In genomic region chr4:88247148-88247547, GRCh38 we compare ENCODE assay signal across 20 cellular contexts. TPM values are rescaled to one million over a fixed set of nuclear protein-coding genes. Genes with fewer than 3 reads are reported as not detected.
DNase-seq lines count a peak whose midpoint lies in the region; ATAC-seq and TF ChIP-seq lines count a peak whose summit lies in the region.
"Had no signal": no experiment of that assay in that cellular context is flagged by ENCODE, and none has a peak within 500 bp of the region (broad histone marks: within the 10 kb centered on the region; RNA-seq: fewer than 3 reads in every experiment).

No MANE protein-coding gene starts in this region.

- peak; percentile 4 for DNase-seq in epithelial cell of proximal tubule (ENCODE audit: low read depth)
- no peak for DNase-seq in nucleus accumbens (lab: John Stamatoyannopoulos, UW)
- no peak for DNase-seq in HUDEP-2 (lab: John Stamatoyannopoulos, UW; ENCODE audit: unreplicated experiment in 76 of 76)
- DNase-seq: ACHN; BE2C; C1 segment of cervical spinal cord; CD4-positive, CD25-positive, alpha-beta regulatory T cell; CD8-positive, alpha-beta memory T cell; COR-L47; DMS 273 treated with DMSO at 0.1 percent for 48 hours; DMS53; DND-41; EL; HCEC 1CT had no signal

- H3K4me3 ChIP-seq in epithelial cell of proximal tubule (ENCODE audit: low read depth, low read length): no peak overlapping the region
- H3K4me3 ChIP-seq in liver (ENCODE audit: low read depth in 1 of 3, low read length in 3 of 3): no peak overlapping the region
- H3K4me3 ChIP-seq: GM12878, GM23338 had no signal

- no peak for TF ChIP-seq RAD21 in liver (IDR thresholded peaks at IDR 0.05)

- no peaks in the 10 kb centered on the region for H3K9me3 ChIP-seq in liver (ENCODE audit: control insufficient read depth in 4 of 4, low read length in 3 of 4)
- H3K9me3 ChIP-seq: BE2C had no signal

- 30% methylated on average over 3 of the region's 3 CpGs for WGBS in liver

- no peaks in the 10 kb centered on the region for H3K36me3 ChIP-seq in liver (ENCODE audit: control insufficient read depth in 4 of 4, insufficient read depth in 3 of 4, low read depth in 1 of 4, low read length in 3 of 4)
- H3K36me3 ChIP-seq: BE2C had no signal

- H3K27ac ChIP-seq in VCaP (peak overlapping the region; percentile 17), liver (ENCODE audit: low read depth in 1 of 2, low read length in 2 of 2) (peak overlapping the region in 1 of 2 donors; percentile 40)
- H3K27ac ChIP-seq: HL-60 had no signal

- ATAC-seq in GM21786 (IDR thresholded peaks at IDR 0.05; ENCODE audit: unreplicated experiment): no peak
- ATAC-seq: GM12878, GM23338 had no signal

- H3K27me3 ChIP-seq in liver (ENCODE audit: control insufficient read depth in 4 of 4, insufficient read depth in 4 of 4, low read length in 3 of 4): no peaks in the 10 kb centered on the region
- H3K27me3 ChIP-seq: BE2C had no signal

- H3K4me1 ChIP-seq in liver (ENCODE audit: control insufficient read depth in 4 of 4, insufficient read depth in 4 of 4, low read length in 3 of 4): peaks cover 4 to 24% (median 15%) of the 10 kb centered on the region in 4 donors
- H3K4me1 ChIP-seq: BE2C had no signal

- TF ChIP-seq CTCF in VCaP (conservative IDR thresholded peaks at IDR 0.05) (no peak), epithelial cell of proximal tubule (conservative IDR thresholded peaks at IDR 0.05; ENCODE audit: low read depth, low read length) (no peak), liver (IDR thresholded peaks at IDR 0.05; ENCODE audit: low read depth, low read length, missing input control) (no peak)

- no peak overlapping the region for H3K9ac ChIP-seq in liver (ENCODE audit: low read depth in 1 of 2, low read length in 2 of 2)

TF ChIP-seq in liver, 16 proteins besides CTCF, POLR2A, EP300 and RAD21:
- TF ChIP-seq HNF4A (conservative IDR thresholded peaks at IDR 0.05): peak in 1 of 2 donors; percentile 59
- TF ChIP-seq TAF1 (conservative IDR thresholded peaks at IDR 0.05): no peak
- TF ChIP-seq ATF3 (IDR thresholded peaks at IDR 0.05): no peak
- TF ChIP-seq NR2F2 (IDR thresholded peaks at IDR 0.05): no peak
- no peak for TF ChIP-seq FOXA1 (IDR thresholded peaks at IDR 0.05)
- no peak for TF ChIP-seq ZBTB33 (IDR thresholded peaks at IDR 0.05)
- no peak for TF ChIP-seq GABPA (IDR thresholded peaks at IDR 0.05 in 1 of 2, conservative IDR thresholded peaks at IDR 0.05 in 1 of 2)
- TF ChIP-seq SP1 (IDR thresholded peaks at IDR 0.05): peak; percentile 35

RNA-seq across cellular contexts. Expression of gene PPM1K, which starts 37.2 kb away (rescaled TPM):
- total RNA-seq in epithelial cell of proximal tubule (7.1 and 12.0 TPM in 2 replicates), liver (10 to 100 TPM in 1 of 2 donors, 1 to 10 TPM in 1; 9.4 to 12.7 TPM)
- 1 to 10 TPM; 1.3 to 4.1 TPM for polyA plus RNA-seq in liver
